In the genomic region with DNA sequence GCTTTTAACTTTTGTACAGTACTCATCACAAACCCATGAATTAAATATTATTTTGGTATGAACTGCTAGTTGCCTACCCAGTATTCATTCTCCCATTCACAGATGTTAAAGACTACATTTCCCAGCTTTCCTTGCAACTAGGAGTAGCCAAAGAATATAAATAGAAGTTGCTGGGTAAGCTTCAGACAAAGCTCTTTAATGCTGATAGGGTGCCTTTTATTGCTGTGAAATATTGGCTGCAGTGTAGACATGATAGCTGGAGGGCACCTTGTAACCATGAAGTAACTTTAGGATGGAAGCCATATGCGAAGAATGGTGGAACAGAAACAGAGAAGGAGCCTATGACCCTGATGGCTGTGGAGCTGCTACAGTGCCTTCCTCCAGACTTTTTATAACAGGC, we compare ENCODE assay signal across 14 cellular contexts. TPM values are rescaled to one million over a fixed set of nuclear protein-coding genes. Genes with fewer than 3 reads are reported as not detected.
DNase-seq lines count a peak whose midpoint lies in the region; ATAC-seq and TF ChIP-seq lines count a peak whose summit lies in the region.
"Had no signal": no experiment of that assay in that cellular context is flagged by ENCODE, and none has a peak within 500 bp of the region (broad histone marks: within the 10 kb centered on the region; RNA-seq: fewer than 3 reads in every experiment).

No MANE protein-coding gene starts in this region.

- ATAC-seq in heart right ventricle (peak in 5 of 8 donors; percentile 20 to 77 (median 31)), right cardiac atrium (no peak), left ventricle myocardium superior (peak; percentile 73)
- ATAC-seq: GM23338, HepG2 had no signal

- intact Hi-C loops in heart right ventricle (cut with DNase I), result loop anchor here in 3 of 10 donors (2.0 to 10.0 kb wide), 3 partner anchors 26 to 988 kb away; no protein-coding TSS in a partner anchor
- intact Hi-C loops in right cardiac atrium (cut with DNase I), result no loop called here
- intact Hi-C loops in left ventricle myocardium superior (cut with micrococcal nuclease), result no loop called here
- intact Hi-C loops in A673 (cut with micrococcal nuclease; ENCODE audit: unreplicated experiment), result no loop called here

- no peak for DNase-seq in heart right ventricle
- no peak for DNase-seq in right cardiac atrium
- DNase-seq in RPMI8226, result peak; percentile 25
- DNase-seq in left ventricle myocardium superior, result no peak
- DNase-seq in NCI-H510A (lab: John Stamatoyannopoulos, UW), result no peak
- no peak for DNase-seq in A673 (ENCODE audit: low spot score)
- DNase-seq in epidermal melanocyte (ENCODE audit: insufficient read length, low spot score), result no peak
- DNase-seq: AML-193; Caco-2; CD4-positive, alpha-beta T cell; HCEC 1CT had no signal

- WGBS in heart right ventricle, 2 donors, result 92 to 100% methylated on average over 1 of the region's 1 CpG
- WGBS in right cardiac atrium, result 100% methylated on average over 1 of the region's 1 CpG

- H3K36me3 ChIP-seq in heart right ventricle (no peaks in the 10 kb centered on the region), A673 (ENCODE audit: insufficient read depth, low read length, poor library complexity, severe bottlenecking) (no peaks in the 10 kb centered on the region)

- peaks cover 0 to 32% (median 14%) of the 10 kb centered on the region in 9 donors for H3K4me1 ChIP-seq in heart right ventricle
- H3K4me1 ChIP-seq in right cardiac atrium (ENCODE audit: control insufficient read depth, insufficient read depth, low read length), result no peaks in the 10 kb centered on the region
- H3K4me1 ChIP-seq in A673 (ENCODE audit: insufficient read depth, low read length, poor library complexity, severe bottlenecking), result no peaks in the 10 kb centered on the region

- no peak for TF ChIP-seq CTCF in heart right ventricle (IDR thresholded peaks at IDR 0.05)
- no peak for TF ChIP-seq CTCF in A673 (conservative IDR thresholded peaks at IDR 0.05; ENCODE audit: low read depth, low read length)

- no TSS peak for BruUV-seq in A673 (replicated peaks; lab: Mats Ljungman, UMichigan)

- H3K9me3 ChIP-seq in heart right ventricle (no peaks in the 10 kb centered on the region), right cardiac atrium (ENCODE audit: control insufficient read depth, low read length) (no peaks in the 10 kb centered on the region), A673 (ENCODE audit: low read depth, low read length, poor library complexity, severe bottlenecking) (no peaks in the 10 kb centered on the region)
- H3K9me3 ChIP-seq: Caco-2 had no signal

- no peak overlapping the region for H3K27ac ChIP-seq in heart right ventricle
- no peak overlapping the region for H3K27ac ChIP-seq in right cardiac atrium (ENCODE audit: low read length)
- H3K27ac ChIP-seq in A673 (ENCODE audit: low read depth, low read length, poor library complexity, severe bottlenecking), result no peak overlapping the region
- H3K27ac ChIP-seq: C4-2B had no signal

- H3K27me3 ChIP-seq in heart right ventricle (no peaks in the 10 kb centered on the region), right cardiac atrium (ENCODE audit: control insufficient read depth, insufficient read depth) (no peaks in the 10 kb centered on the region), A673 (replicated peaks; ENCODE audit: insufficient read depth, low read depth, low read length, poor library complexity) (no peaks in the 10 kb centered on the region)

- H3K4me3 ChIP-seq in heart right ventricle (no peak overlapping the region), right cardiac atrium (ENCODE audit: low read length) (no peak overlapping the region), A673 (ENCODE audit: low read depth, low read length, poor library complexity, severe bottlenecking) (no peak overlapping the region)
- H3K4me3 ChIP-seq: GM23338 had no signal

- POLR2A ChIA-PET in A673 (lab: Charles Lee; ENCODE audit: low non-redundant PET), result no interaction called here

- CTCF ChIA-PET in A673 (lab: Charles Lee), result no interaction called here

RNA-seq across cellular contexts. Expression of a gene that starts 16.7 kb away (rescaled TPM):
- total RNA-seq in heart right ventricle (100 to 1,000 TPM in 3 of 10 donors, 10 to 100 TPM in 7; 47.0 to 209 (median 78.8) TPM), right cardiac atrium (10 to 100 TPM; 41.1 to 69.8 (median 50.7) TPM), left ventricle myocardium superior (54.6 TPM), A673 (2021) (16.9 and 24.9 TPM in 2 replicates)
- polyA plus RNA-seq in heart right ventricle (10 to 100 TPM; 48.8 to 78.3 TPM), right cardiac atrium (211 TPM)

Comparison
In these comparisons a context has a peak if more than half of its experiments do, and no peak if none do; other contexts are left out.
1. ATAC-seq: peak in heart right ventricle (5 of 8) and left ventricle myocardium superior (single experiment); none in right cardiac atrium (0 of 2).